ENCODE assay signal across 8 cellular contexts in the genomic region with DNA sequence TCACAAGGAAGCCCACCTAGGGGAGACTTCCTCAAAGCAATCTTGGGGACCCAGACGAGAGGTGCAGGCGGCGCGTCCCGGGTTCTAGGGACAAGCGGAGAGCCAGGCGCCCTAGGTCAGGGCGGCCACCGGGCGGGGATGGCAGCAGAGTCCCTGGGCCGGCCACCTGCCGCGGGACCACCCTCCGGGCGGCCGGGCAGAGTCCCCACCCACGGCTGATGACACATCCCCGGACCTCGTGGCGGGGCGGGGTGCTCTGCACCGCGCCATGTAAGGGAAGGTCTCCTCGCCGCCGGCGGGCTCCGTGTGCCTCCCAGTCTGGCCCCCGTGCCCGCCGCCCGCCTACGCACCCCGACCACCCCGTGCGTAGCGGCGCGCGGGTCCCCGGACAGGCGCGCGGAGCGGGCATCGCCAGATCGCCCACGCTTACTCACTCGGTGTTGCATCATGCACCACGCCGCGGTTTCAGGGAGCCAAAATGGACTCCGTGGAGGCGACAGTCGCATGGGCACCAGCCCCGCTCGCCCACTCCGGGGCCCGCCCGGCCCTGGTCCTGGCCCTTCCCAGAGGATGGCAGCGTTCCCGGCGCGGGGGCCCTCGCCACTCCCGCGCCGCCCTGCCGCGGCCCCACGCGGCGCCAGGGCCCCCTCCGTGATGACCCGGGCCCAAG. TPM values are rescaled to one million over a fixed set of nuclear protein-coding genes. Genes with fewer than 3 reads are reported as not detected.
DNase-seq lines count a peak whose midpoint lies in the region; TF ChIP-seq lines count a peak whose summit lies in the region.

No MANE protein-coding gene starts in this region.

- 0% methylated on average over 55 to 74 of the region's 75 CpGs for WGBS in mesodermal cell (ENCODE audit: insufficient coverage in 2 of 2), 2 experiments

- H3K9me3 ChIP-seq in mesodermal cell (ENCODE audit: control insufficient read depth, low read length), result no peaks in the 10 kb centered on the region

- no peak for TF ChIP-seq CTCF in HFFc6 (IDR thresholded peaks at IDR 0.05)

- peak overlapping the region; percentile 91 for H3K27ac ChIP-seq in mesodermal cell (ENCODE audit: low read depth, low read length, severe bottlenecking)

- peaks cover 55% of the 10 kb centered on the region for H3K4me1 Mint-ChIP-seq in HFFc6 (ENCODE audit: low read depth)

- peak overlapping the region; percentile 96 for H3K4me3 Mint-ChIP-seq in HFFc6

- H3K4me1 ChIP-seq in mesodermal cell (ENCODE audit: control insufficient read depth, insufficient read depth, low read length, poor library complexity, severe bottlenecking), result peaks cover 33% of the 10 kb centered on the region

- peak overlapping the region; percentile 97 for H3K27ac Mint-ChIP-seq in HFFc6

- H3K4me3 ChIP-seq in mesodermal cell (ENCODE audit: extremely low read depth, insufficient read depth, low read length, poor library complexity, severe bottlenecking), result peak overlapping the region; percentile 77

- no peaks in the 10 kb centered on the region; the same call in 1 of the 2 replicates for H3K27me3 Mint-ChIP-seq in HFFc6 (ENCODE audit: insufficient read depth)

- no peaks in the 10 kb centered on the region for H3K9me3 Mint-ChIP-seq in HFFc6

- H3K36me3 ChIP-seq in mesodermal cell (ENCODE audit: control insufficient read depth, insufficient read depth, low read length), result peaks cover 16% of the 10 kb centered on the region

- peak; percentile 11 for DNase-seq in DMS79 (lab: John Stamatoyannopoulos, UW)
- no peak for DNase-seq in DMS79 treated with DMSO at 0.1 percent for 48 hours (lab: John Stamatoyannopoulos, UW)
- DNase-seq in HFFc6, result peak; percentile 56
- peak; percentile 13 for DNase-seq in NCI-H1092 treated with DMSO at 0.1 percent for 48 hours (lab: John Stamatoyannopoulos, UW)
- DNase-seq in activated CD8-positive, alpha-beta memory T cell treated with anti-CD3 and anti-CD28 coated beads for 1 hour (ENCODE audit: extremely low read depth in 1 of 2, low read depth in 1 of 2), result peak; percentile 11 to 36
- peak; percentile 26 for DNase-seq in effector CD8-positive, alpha-beta T cell (lab: John Stamatoyannopoulos, UW)
- DNase-seq in stimulated activated CD8-positive, alpha-beta memory T cell treated with anti-CD3 and anti-CD28 coated beads, Interleukin-2, amount 100 ng/mL, for 48 hours (ENCODE audit: low read depth in 2 of 2), result peak; percentile 50 to 65

- H3K36me3 Mint-ChIP-seq in HFFc6 (ENCODE audit: low read depth), result peaks cover 42% of the 10 kb centered on the region

RNA-seq across cellular contexts. Expression of gene SLC7A1, which starts 0.6 kb away (rescaled TPM):
- 100 to 1,000 TPM; 134 to 174 (median 144) TPM for total RNA-seq in HFFc6 (2021; fragmentation: NEBNext Ultra II Directional; extraction: Animal tissue kit (Norgen Biotek cat#: 25700))
- 23.5 TPM for polyA plus RNA-seq in mesodermal cell (2013, experiment 1 of 2)
- polyA plus RNA-seq in mesodermal cell (2013, experiment 2 of 2), result 21.4 TPM
